In genomic region chr14:35438910-35439713, GRCh38 we compare ENCODE assay signal across 9 cellular contexts. TPM values are rescaled to one million over a fixed set of nuclear protein-coding genes. Genes with fewer than 3 reads are reported as not detected.
DNase-seq lines count a peak whose midpoint lies in the region; ATAC-seq and TF ChIP-seq lines count a peak whose summit lies in the region.
"Had no signal": no experiment of that assay in that cellular context is flagged by ENCODE, and none has a peak within 500 bp of the region (broad histone marks: within the 10 kb centered on the region; RNA-seq: fewer than 3 reads in every experiment).

No MANE protein-coding gene starts in this region.

- no peak overlapping the region for H2AFZ ChIP-seq in SU-DHL-6 (ENCODE audit: low read depth, low read length, severe bottlenecking)

- H3K4me3 ChIP-seq in SU-DHL-6 (ENCODE audit: insufficient read depth, low read length, poor library complexity, severe bottlenecking) = no peak overlapping the region

- peaks cover 5% of the 10 kb centered on the region for H3K9me3 Mint-ChIP-seq in mesothelial cell of epicardium
- H3K9me3 Mint-ChIP-seq: central memory CD8-positive, alpha-beta T cell had no signal

- DNase-seq in GM03348 (ENCODE audit: low spot score) (peak; percentile 46), HT-29 (ENCODE audit: low spot score) (peak; percentile 16), mesothelial cell of epicardium (ENCODE audit: low spot score in 2 of 2, unreplicated experiment in 2 of 2) (no peak), NCI-H2227 (lab: John Stamatoyannopoulos, UW; ENCODE audit: unreplicated experiment) (no peak), NCI-H1105 (lab: John Stamatoyannopoulos, UW) (no peak)

- no peaks in the 10 kb centered on the region for H3K4me1 Mint-ChIP-seq in mesothelial cell of epicardium
- H3K4me1 Mint-ChIP-seq: central memory CD8-positive, alpha-beta T cell had no signal

- H3K9ac ChIP-seq in SU-DHL-6 (ENCODE audit: low read length) = no peak overlapping the region

- H3K27me3 ChIP-seq in SU-DHL-6 (ENCODE audit: low read length) = no peaks in the 10 kb centered on the region

- no peak overlapping the region for H3K27ac ChIP-seq in SU-DHL-6 (ENCODE audit: low read depth, low read length)

- H3K36me3 ChIP-seq in SU-DHL-6 (ENCODE audit: low read length) = no peaks in the 10 kb centered on the region

- no peak overlapping the region for H3K27ac Mint-ChIP-seq in mesothelial cell of epicardium

- ATAC-seq in HG03457 (IDR thresholded peaks at IDR 0.05; ENCODE audit: unreplicated experiment) = no peak
- ATAC-seq in HG02588 (IDR thresholded peaks at IDR 0.05; ENCODE audit: unreplicated experiment) = no peak

- H3F3A ChIP-seq in SU-DHL-6 (ENCODE audit: insufficient read depth) = no peaks in the 10 kb centered on the region

- H3K4me2 ChIP-seq in SU-DHL-6 (ENCODE audit: low read depth, low read length, poor library complexity, severe bottlenecking) = no peak overlapping the region

- H3K36me3 Mint-ChIP-seq in mesothelial cell of epicardium = no peaks in the 10 kb centered on the region

- no peaks in the 10 kb centered on the region for H3K79me2 ChIP-seq in SU-DHL-6 (ENCODE audit: insufficient read depth, low read length)

- no peaks in the 10 kb centered on the region for H4K20me1 ChIP-seq in SU-DHL-6 (ENCODE audit: low read depth, low read length)

- no peaks in the 10 kb centered on the region for H3K9me2 ChIP-seq in SU-DHL-6 (replicated peaks; ENCODE audit: insufficient read depth, low read length)

- H3K9me3 ChIP-seq in SU-DHL-6 (ENCODE audit: insufficient read depth, low read length) = no peaks in the 10 kb centered on the region

- no peak overlapping the region for H3K4me3 Mint-ChIP-seq in mesothelial cell of epicardium
- H3K4me3 Mint-ChIP-seq: central memory CD8-positive, alpha-beta T cell had no signal

- TF ChIP-seq CTCF in SU-DHL-6 (IDR thresholded peaks at IDR 0.05; ENCODE audit: insufficient read depth, low read length, poor library complexity, severe bottlenecking) = peak; percentile 52
- peak; percentile 71 for TF ChIP-seq CTCF in mesothelial cell of epicardium (IDR thresholded peaks at IDR 0.05; ENCODE audit: unreplicated experiment)

- H3K27me3 Mint-ChIP-seq in mesothelial cell of epicardium (ENCODE audit: low read depth) = no peaks in the 10 kb centered on the region
- H3K27me3 Mint-ChIP-seq: central memory CD8-positive, alpha-beta T cell had no signal

RNA-seq across cellular contexts. Expression of gene NFKBIA, which starts 34.6 kb away (rescaled TPM):
- 116 and 137 TPM in 2 replicates for total RNA-seq in HT-29 (2014; rRNA removed; shearing (Covaris generic))
- total RNA-seq in mesothelial cell of epicardium = 196 to 218 TPM (median 205 TPM) in 3 replicates

Comparison
In these comparisons a context has a peak if more than half of its experiments do, and no peak if none do; other contexts are left out.
1. DNase-seq: peak in GM03348 (single experiment) and HT-29 (single experiment); none in mesothelial cell of epicardium (0 of 2), NCI-H2227 (single experiment) and NCI-H1105 (single experiment).